Comparison of ENCODE assay signal across 23 cellular contexts in genomic region chr2:65393743-65394422, GRCh38. TPM values are rescaled to one million over a fixed set of nuclear protein-coding genes. Genes with fewer than 3 reads are reported as not detected.
DNase-seq lines count a peak whose midpoint lies in the region; ATAC-seq and TF ChIP-seq lines count a peak whose summit lies in the region.
"Had no signal": no experiment of that assay in that cellular context is flagged by ENCODE, and none has a peak within 500 bp of the region (broad histone marks: within the 10 kb centered on the region; RNA-seq: fewer than 3 reads in every experiment).

No MANE protein-coding gene starts in this region.

- peak; percentile 12 for DNase-seq in NCI-H526 treated with DMSO at 0.1 percent for 48 hours (lab: John Stamatoyannopoulos, UW)
- DNase-seq in NCI-H526 (lab: John Stamatoyannopoulos, UW) = no peak
- DNase-seq in NOMO-1 treated with DMSO at 0.1 percent for 48 hours (lab: John Stamatoyannopoulos, UW; ENCODE audit: unreplicated experiment) = peak; percentile 61
- peak; percentile 14 for DNase-seq in naive B cell
- no peak for DNase-seq in mucosa of gallbladder (ENCODE audit: low spot score)
- DNase-seq in NCI-H2029 treated with DMSO at 0.1 percent for 48 hours (lab: John Stamatoyannopoulos, UW) = no peak
- no peak for DNase-seq in nephron progenitor cell
- DNase-seq: activated CD4-positive, alpha-beta T cell treated with anti-CD3 and anti-CD28 coated beads, Interleukin-2, amount 50 U/mL, for 1 hour; activated CD8-positive, alpha-beta memory T cell treated with anti-CD3 and anti-CD28 coated beads, Interleukin-2, amount 50 U/mL, for 4 hours; activated naive CD8-positive, alpha-beta T cell treated with anti-CD3 and anti-CD28 coated beads, Interleukin-2, amount 50 U/mL, for 24 hours; colonic mucosa; DMS53; endodermal cell; IMR-90; NCI-H187; NCI-H345; pancreas; right cardiac atrium; SHP77; substantia nigra had no signal

- H3K27me3 Mint-ChIP-seq in naive B cell (peaks cover 5 to 13% (median 6%) of the 10 kb centered on the region in 3 donors), nephron progenitor cell (ENCODE audit: low read depth, poor library complexity) (no peaks in the 10 kb centered on the region)

- H3K4me1 Mint-ChIP-seq in naive B cell = peaks cover 41 to 75% (median 72%) of the 10 kb centered on the region in 3 donors
- peaks cover 54% of the 10 kb centered on the region for H3K4me1 Mint-ChIP-seq in nephron progenitor cell

- ATAC-seq in HG02885 (IDR thresholded peaks at IDR 0.05; ENCODE audit: poor library complexity, unreplicated experiment) (peak; percentile 24), naive B cell (ENCODE audit: low read depth in 2 of 2) (no peak)
- ATAC-seq: activated naive CD8-positive, alpha-beta T cell treated with anti-CD3 and anti-CD28 coated beads, Interleukin-2, amount 50 U/mL, for 24 hours; natural killer cell treated with Interleukin-12 subunit alpha and Interleukin-12 subunit beta and Interleukin-15 and Interleukin-18, amount 100 ng/mL, for 72 hours; pancreas; right cardiac atrium had no signal

- H3K4me3 Mint-ChIP-seq in naive B cell (peak overlapping the region in 3 of 8 donors; percentile 23 to 44 (median 41)), nephron progenitor cell (no peak overlapping the region)
- H3K4me3 Mint-ChIP-seq: activated naive CD8-positive, alpha-beta T cell treated with anti-CD3 and anti-CD28 coated beads, Interleukin-2, amount 50 U/mL, for 24 hours; endodermal cell; natural killer cell treated with Interleukin-12 subunit alpha and Interleukin-12 subunit beta and Interleukin-15 and Interleukin-18, amount 100 ng/mL, for 72 hours; T-helper 1 cell treated with Interleukin-12 subunit alpha and Interleukin-12 subunit beta and Interleukin-4 antibody, amounts not matched to agents 30 μg/mL and 1 μg/mL, for 36 hours had no signal

- peak overlapping the region in 4 of 6 donors; percentile 20 to 79 (median 39) for H3K27ac Mint-ChIP-seq in naive B cell
- H3K27ac Mint-ChIP-seq in nephron progenitor cell = no peak overlapping the region
- H3K27ac Mint-ChIP-seq: activated naive CD8-positive, alpha-beta T cell treated with anti-CD3 and anti-CD28 coated beads, Interleukin-2, amount 50 U/mL, for 24 hours; endodermal cell; natural killer cell treated with Interleukin-12 subunit alpha and Interleukin-12 subunit beta and Interleukin-15 and Interleukin-18, amount 100 ng/mL, for 72 hours; T-helper 1 cell treated with Interleukin-12 subunit alpha and Interleukin-12 subunit beta and Interleukin-4 antibody, amounts not matched to agents 30 μg/mL and 1 μg/mL, for 36 hours had no signal

- no peak for TF ChIP-seq CTCF in nephron progenitor cell (IDR thresholded peaks at IDR 0.05)

- peaks cover 0 to 7% of the 10 kb centered on the region in 2 donors for H3K36me3 Mint-ChIP-seq in naive B cell
- H3K36me3 Mint-ChIP-seq in nephron progenitor cell (ENCODE audit: low read depth) = peaks cover 15% of the 10 kb centered on the region
- H3K36me3 Mint-ChIP-seq: natural killer cell treated with Interleukin-12 subunit alpha and Interleukin-12 subunit beta and Interleukin-15 and Interleukin-18, amount 100 ng/mL, for 72 hours had no signal

- H3K9me3 Mint-ChIP-seq in naive B cell (no peaks in the 10 kb centered on the region), nephron progenitor cell (peaks cover 14% of the 10 kb centered on the region)
- H3K9me3 Mint-ChIP-seq: endodermal cell; natural killer cell treated with Interleukin-12 subunit alpha and Interleukin-12 subunit beta and Interleukin-15 and Interleukin-18, amount 100 ng/mL, for 72 hours; T-helper 1 cell treated with Interleukin-12 subunit alpha and Interleukin-12 subunit beta and Interleukin-4 antibody, amounts not matched to agents 30 μg/mL and 1 μg/mL, for 36 hours had no signal

RNA-seq across cellular contexts. Expression of gene SPRED2, which starts 38.5 kb away (rescaled TPM):
- 1 to 10 TPM in 3 of 6 donors, under 1 TPM in 2, not detected in 1; 0.16 to 2.4 (median 1.5) TPM for polyA plus RNA-seq in naive B cell (ENCODE audit: low read depth in 6 of 6)
- total RNA-seq in mucosa of gallbladder = 34.7 TPM

Comparison
In these comparisons a context has a peak if more than half of its experiments do, and no peak if none do; other contexts are left out.
1. DNase-seq: peak in NCI-H526 treated with DMSO at 0.1 percent for 48 hours (single experiment), NOMO-1 treated with DMSO at 0.1 percent for 48 hours (single experiment) and naive B cell (single experiment); none in NCI-H526 (0 of 2), mucosa of gallbladder (single experiment), NCI-H2029 treated with DMSO at 0.1 percent for 48 hours (single experiment) and nephron progenitor cell (single experiment).